ENCODE assay signal across 41 cellular contexts in genomic region chr4:46934731-46935130, GRCh38. TPM values are rescaled to one million over a fixed set of nuclear protein-coding genes. Genes with fewer than 3 reads are reported as not detected.
"Had no signal": no experiment of that assay in that cellular context is flagged by ENCODE, and none has a peak within 500 bp of the region (broad histone marks: within the 10 kb centered on the region; RNA-seq: fewer than 3 reads in every experiment).

No MANE protein-coding gene starts in this region.

- H3K36me3 ChIP-seq: adrenal gland, breast epithelium, Peyer's patch had no signal

- H3K4me1 ChIP-seq: adrenal gland, breast epithelium had no signal

- DNase-seq: activated B cell treated with CpG ODN at 0.5 μM for 24 hours; activated CD4-positive, alpha-beta memory T cell treated with anti-CD3 and anti-CD28 coated beads for 36 hours; activated CD4-positive, alpha-beta T cell treated with anti-CD3 and anti-CD28 coated beads for 4 hours; activated CD4-positive, alpha-beta T cell treated with anti-CD3 and anti-CD28 coated beads, Interleukin-2, amount 50 U/mL, for 1 hour; activated CD4-positive, CD25-positive, alpha-beta regulatory T cell treated with anti-CD3 and anti-CD28 coated beads, Interleukin-2, amount 50 U/mL, for 72 hours; activated CD8-positive, alpha-beta memory T cell treated with anti-CD3 and anti-CD28 coated beads, Interleukin-2, amount 50 U/mL, for 4 hours; activated gamma-delta T cell treated with Interleukin-2 at 50 U/mL for 16 hours; activated naive CD4-positive, alpha-beta T cell treated with anti-CD3 and anti-CD28 coated beads for 36 hours; activated T-cell treated with anti-CD3 and anti-CD28 coated beads for 4 hours; activated T-cell treated with anti-CD3 and anti-CD28 coated beads, Interleukin-2, amount 50 U/mL, for 4 hours; adrenal gland; body of pancreas; Kasumi-1; KG1; MM.1S; NCI-H1092 treated with DMSO at 0.1 percent for 48 hours; NCI-H1417; NCI-H146; NCI-H187; NCI-H2029 treated with DMSO at 0.1 percent for 48 hours; NCI-H2107; NCI-H2171; NCI-H2227 treated with DMSO at 0.1 percent for 48 hours; NCI-H510A treated with DMSO at 0.1 percent for 48 hours; NCI-H526 treated with DMSO at 0.1 percent for 48 hours; NCI-H774; PC-3; SIG-M5; T-cell; T-helper 17 cell had no signal

- H3K27ac ChIP-seq: adrenal gland, body of pancreas, breast epithelium, Peyer's patch, RWPE1, VCaP had no signal

- ATAC-seq: activated naive CD4-positive, alpha-beta T cell treated with anti-CD3 and anti-CD28 coated beads, Interleukin-2, amount 50 U/mL, for 72 hours; activated T-cell treated with anti-CD3 and anti-CD28 coated beads, Interleukin-2, amount 50 U/mL, for 4 hours; body of pancreas; PC-3; Right ventricle myocardium inferior; SK-N-SH treated with all-trans-retinoic acid at 6 μM for 48 hours; T-cell; T-helper 17 cell had no signal

- H3K4me3 ChIP-seq: adrenal gland, body of pancreas, breast epithelium, Peyer's patch had no signal

- FAIRE-seq: astrocyte had no signal

- H3K27me3 ChIP-seq: adrenal gland, body of pancreas, breast epithelium, Peyer's patch had no signal

- H3K9me3 ChIP-seq: adrenal gland, body of pancreas, breast epithelium, Peyer's patch had no signal

RNA-seq across cellular contexts. Expression of gene COX7B2, which starts 25.7 kb away (rescaled TPM):
- total RNA-seq: activated B cell treated with CpG ODN at 0.5 μM for 24 hours; activated CD4-positive, alpha-beta memory T cell treated with anti-CD3 and anti-CD28 coated beads for 36 hours; activated naive CD4-positive, alpha-beta T cell treated with anti-CD3 and anti-CD28 coated beads for 36 hours; activated naive CD4-positive, alpha-beta T cell treated with anti-CD3 and anti-CD28 coated beads, Interleukin-2, amount 50 U/mL, for 72 hours; activated T-cell treated with anti-CD3 and anti-CD28 coated beads, Interleukin-2, amount 50 U/mL, for 4 hours; activated T-helper 1 cell treated with anti-CD3 and anti-CD28 coated beads, Interleukin-12 subunit alpha, Interleukin-12 subunit beta, Interleukin-2, Interleukin-4 antibody, amounts not matched to agents 30 ng/mL and 10 ng/mL and 1 ng/mL, durations not matched to agents 14 hours and 24 hours and 36 hours; adrenal gland; astrocyte; body of pancreas; breast epithelium; cardiac septum; Peyer's patch; Right ventricle myocardium inferior; T-cell; T-helper 17 cell had no signal
- polyA plus RNA-seq: adrenal gland had no signal

RNA-seq across cellular contexts. Expression of gene GABRA4, which starts 58.6 kb away (rescaled TPM):
- total RNA-seq: activated B cell treated with CpG ODN at 0.5 μM for 24 hours; activated CD4-positive, alpha-beta memory T cell treated with anti-CD3 and anti-CD28 coated beads for 36 hours; activated naive CD4-positive, alpha-beta T cell treated with anti-CD3 and anti-CD28 coated beads for 36 hours; activated naive CD4-positive, alpha-beta T cell treated with anti-CD3 and anti-CD28 coated beads, Interleukin-2, amount 50 U/mL, for 72 hours; activated T-cell treated with anti-CD3 and anti-CD28 coated beads, Interleukin-2, amount 50 U/mL, for 4 hours; activated T-helper 1 cell treated with anti-CD3 and anti-CD28 coated beads, Interleukin-12 subunit alpha, Interleukin-12 subunit beta, Interleukin-2, Interleukin-4 antibody, amounts not matched to agents 30 ng/mL and 10 ng/mL and 1 ng/mL, durations not matched to agents 14 hours and 24 hours and 36 hours; astrocyte; PC-3; SK-MEL-5; T-cell; T-helper 17 cell had no signal
